7 cellular contexts compared by ENCODE assay signal in the genomic region with DNA sequence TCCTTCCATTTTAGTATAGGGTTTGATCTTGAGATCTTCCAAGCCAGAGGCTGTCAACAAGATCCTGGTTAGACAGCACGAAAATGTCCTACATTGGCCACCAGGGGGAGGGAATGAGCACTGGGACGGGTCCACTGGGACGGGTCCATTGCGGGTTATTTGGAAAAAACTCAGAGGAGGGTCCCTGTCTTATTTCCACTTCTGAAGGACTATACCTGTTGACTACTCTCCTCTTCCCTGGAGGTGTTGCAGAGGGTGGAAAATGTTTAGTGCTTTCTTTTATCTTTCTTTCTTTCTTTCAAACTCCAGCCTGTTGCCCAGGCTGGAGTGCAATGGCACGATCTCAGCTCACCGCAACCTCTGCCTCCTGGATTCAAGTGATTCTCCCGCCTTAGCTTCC. TPM values are rescaled to one million over a fixed set of nuclear protein-coding genes. Genes with fewer than 3 reads are reported as not detected.
DNase-seq lines count a peak whose midpoint lies in the region; ATAC-seq and TF ChIP-seq lines count a peak whose summit lies in the region.

No MANE protein-coding gene starts in this region.

- no peak for ATAC-seq in GM21825 (IDR thresholded peaks at IDR 0.05; ENCODE audit: unreplicated experiment)

- POLR2A ChIA-PET in GM10248 (lab: Yijun Ruan, JAX): interaction anchor here (0.7 kb wide), 1 partner anchor 11 kb away, joined by 3 read pairs; no protein-coding TSS in a partner anchor

- CTCF ChIA-PET in GM10248 (lab: Yijun Ruan, JAX): interaction anchor here (0.8 to 30.8 kb wide), 14 partner anchors 11 to 221 kb away, joined by 3 to 770 read pairs (median 9); no protein-coding TSS in a partner anchor

- H3K4me1 ChIP-seq in suprapubic skin: peaks cover 16% of the 10 kb centered on the region

- H3K4me3 ChIP-seq in MG63 (no peak overlapping the region), suprapubic skin (no peak overlapping the region)

- TF ChIP-seq CTCF in GM10248 (IDR thresholded peaks at IDR 0.05; ENCODE audit: control extremely low read depth, extremely low read depth, low read depth, missing control alignments): peak; percentile 77
- peak; percentile 42 to 64 for TF ChIP-seq CTCF in suprapubic skin (IDR thresholded peaks at IDR 0.05)

- H3K27me3 ChIP-seq in MG63: peaks cover 12% of the 10 kb centered on the region
- H3K27me3 ChIP-seq in suprapubic skin: peaks cover 9% of the 10 kb centered on the region

- peak; percentile 78 for DNase-seq in GM10248 (ENCODE audit: extremely low spot score)
- DNase-seq in MG63: peak; percentile 49
- DNase-seq in activated CD4-positive, alpha-beta T cell treated with anti-CD3 and anti-CD28 coated beads for 24 hours (ENCODE audit: low read depth in 2 of 2): peak; percentile 46 to 47
- DNase-seq in ecto neural progenitor cell (ENCODE audit: low spot score): peak; percentile 74
- DNase-seq in mucosa of gallbladder (ENCODE audit: low spot score): peak; percentile 35
- DNase-seq in suprapubic skin (ENCODE audit: low spot score in 2 of 2): no peak

- no peak overlapping the region for H3K27ac ChIP-seq in suprapubic skin

- no peak for TF ChIP-seq EP300 in suprapubic skin (IDR thresholded peaks at IDR 0.05)

- WGBS in suprapubic skin: 30% methylated on average over 7 of the region's 7 CpGs

- H3K36me3 ChIP-seq in MG63 (no peaks in the 10 kb centered on the region), suprapubic skin (no peaks in the 10 kb centered on the region)

- H3K9me3 ChIP-seq in MG63 (no peaks in the 10 kb centered on the region), suprapubic skin (no peaks in the 10 kb centered on the region)

- TF ChIP-seq POLR2A in suprapubic skin (IDR thresholded peaks at IDR 0.05): no peak

RNA-seq across cellular contexts. Expression of gene TTLL6, which starts 2.5 kb away (rescaled TPM):
- total RNA-seq in MG63 (2014; rRNA removed; shearing (Covaris generic); ENCODE audit: low replicate concordance): not detected in 2 replicates
- total RNA-seq in mucosa of gallbladder: 5.1 TPM
- total RNA-seq in suprapubic skin: not detected

RNA-seq across cellular contexts. Expression of gene CALCOCO2, which starts 16.3 kb away (rescaled TPM):
- 19.2 and 61.2 TPM in 2 replicates for total RNA-seq in MG63 (2014; rRNA removed; shearing (Covaris generic); ENCODE audit: low replicate concordance)
- total RNA-seq in mucosa of gallbladder: 163 TPM
- 100 to 1,000 TPM in 2 of 4 donors, 10 to 100 TPM in 2; 87.2 to 133 (median 102) TPM for total RNA-seq in suprapubic skin

Comparison
In these comparisons a context has a peak if more than half of its experiments do, and no peak if none do; other contexts are left out.
1. DNase-seq: peak in GM10248 (single experiment), MG63 (single experiment), activated CD4-positive, alpha-beta T cell treated with anti-CD3 and anti-CD28 coated beads for 24 hours (2 of 2), ecto neural progenitor cell (single experiment) and mucosa of gallbladder (single experiment); none in suprapubic skin (0 of 2).